ENCODE assay signal across 8 cellular contexts in genomic region chr7:133252858-133253521, GRCh38. TPM values are rescaled to one million over a fixed set of nuclear protein-coding genes. Genes with fewer than 3 reads are reported as not detected.
DNase-seq lines count a peak whose midpoint lies in the region; ATAC-seq and TF ChIP-seq lines count a peak whose summit lies in the region.

EXOC4 (plus strand) TSS chr7:133253078.

- H3K4me1 ChIP-seq in left ventricle myocardium inferior = peaks cover 32% of the 10 kb centered on the region

- peaks cover 5% of the 10 kb centered on the region for H3K36me3 Mint-ChIP-seq in T-helper 17 cell (ENCODE audit: low read depth)
- H3K36me3 Mint-ChIP-seq in progenitor cell of endocrine pancreas (ENCODE audit: insufficient read depth) = peaks cover 7% of the 10 kb centered on the region

- peak; percentile 98 for DNase-seq in NCI-H1694 treated with DMSO at 0.1 percent for 48 hours (lab: John Stamatoyannopoulos, UW)
- DNase-seq in T-helper 17 cell = peak; percentile 62 to 85 (median 84)
- peak; percentile 17 to 98 (median 92) for DNase-seq in amygdala (lab: John Stamatoyannopoulos, UW)
- DNase-seq in left ventricle myocardium inferior = peak; percentile 83
- DNase-seq in progenitor cell of endocrine pancreas (ENCODE audit: low spot score, unreplicated experiment) = peak; percentile 85
- peak; percentile 96 for DNase-seq in ureter (ENCODE audit: low spot score)

- ATAC-seq in HG02885 (IDR thresholded peaks at IDR 0.05; ENCODE audit: poor library complexity, unreplicated experiment) (peak; percentile 99), T-helper 17 cell (peak; percentile 99)

- H3K4me3 ChIP-seq in left ventricle myocardium inferior = peak within 1 kb of the TSS; percentile 88

- no peaks in the 10 kb centered on the region for H3K27me3 ChIP-seq in left ventricle myocardium inferior (ENCODE audit: low read depth)

- no peaks in the 10 kb centered on the region for H3K27me3 Mint-ChIP-seq in T-helper 17 cell
- H3K27me3 Mint-ChIP-seq in progenitor cell of endocrine pancreas = no peaks in the 10 kb centered on the region

- H3K4me3 Mint-ChIP-seq in T-helper 17 cell (peak within 1 kb of the TSS; percentile 96), progenitor cell of endocrine pancreas (ENCODE audit: low read depth) (peak within 1 kb of the TSS; percentile 94)

- H3K27ac Mint-ChIP-seq in T-helper 17 cell = peak within 1 kb of the TSS; percentile 90
- H3K27ac Mint-ChIP-seq in progenitor cell of endocrine pancreas = peak within 1 kb of the TSS; percentile 99

- H3K36me3 ChIP-seq in left ventricle myocardium inferior = no peaks in the 10 kb centered on the region

- TF ChIP-seq CTCF in left ventricle myocardium inferior (IDR thresholded peaks at IDR 0.05; ENCODE audit: borderline replicate concordance) = no peak
- no peak for TF ChIP-seq CTCF in progenitor cell of endocrine pancreas (IDR thresholded peaks at IDR 0.05; ENCODE audit: unreplicated experiment)

- peak; percentile 76 for TF ChIP-seq POLR2A in GM15510 (IDR thresholded peaks at IDR 0.05; ENCODE audit: borderline replicate concordance, extremely low read depth, insufficient read length)

- H3K9me3 Mint-ChIP-seq in progenitor cell of endocrine pancreas (ENCODE audit: low read depth) = peaks cover 11% of the 10 kb centered on the region

- H3K27ac ChIP-seq in left ventricle myocardium inferior (replicated peaks) = peak within 1 kb of the TSS; percentile 90

- H3K4me1 Mint-ChIP-seq in T-helper 17 cell (peaks cover 25% of the 10 kb centered on the region), progenitor cell of endocrine pancreas (ENCODE audit: low read depth) (peaks cover 17% of the 10 kb centered on the region)

- intact Hi-C loops in left ventricle myocardium inferior (cut with micrococcal nuclease) = no loop called here

- H3K9me3 ChIP-seq in T-helper 17 cell (ENCODE audit: control insufficient read depth, low read length, poor library complexity, severe bottlenecking) = no peaks in the 10 kb centered on the region
- peaks cover 10% of the 10 kb centered on the region for H3K9me3 ChIP-seq in left ventricle myocardium inferior (replicated peaks)

RNA-seq across cellular contexts. Expression of gene EXOC4, which starts in this region (rescaled TPM):
- total RNA-seq in T-helper 17 cell = 10 to 100 TPM; 88.8 to 96.6 TPM
- total RNA-seq in left ventricle myocardium inferior = 33.8 TPM
- total RNA-seq in progenitor cell of endocrine pancreas = 136 and 145 TPM in 2 replicates
- total RNA-seq in ureter = 145 TPM

Comparison
In these comparisons a context has a peak if more than half of its experiments do, and no peak if none do; other contexts are left out.
1. Peak in every context shown above with its lines: DNase-seq, ATAC-seq, H3K4me3 ChIP-seq and H3K27ac ChIP-seq.